In the genomic region with DNA sequence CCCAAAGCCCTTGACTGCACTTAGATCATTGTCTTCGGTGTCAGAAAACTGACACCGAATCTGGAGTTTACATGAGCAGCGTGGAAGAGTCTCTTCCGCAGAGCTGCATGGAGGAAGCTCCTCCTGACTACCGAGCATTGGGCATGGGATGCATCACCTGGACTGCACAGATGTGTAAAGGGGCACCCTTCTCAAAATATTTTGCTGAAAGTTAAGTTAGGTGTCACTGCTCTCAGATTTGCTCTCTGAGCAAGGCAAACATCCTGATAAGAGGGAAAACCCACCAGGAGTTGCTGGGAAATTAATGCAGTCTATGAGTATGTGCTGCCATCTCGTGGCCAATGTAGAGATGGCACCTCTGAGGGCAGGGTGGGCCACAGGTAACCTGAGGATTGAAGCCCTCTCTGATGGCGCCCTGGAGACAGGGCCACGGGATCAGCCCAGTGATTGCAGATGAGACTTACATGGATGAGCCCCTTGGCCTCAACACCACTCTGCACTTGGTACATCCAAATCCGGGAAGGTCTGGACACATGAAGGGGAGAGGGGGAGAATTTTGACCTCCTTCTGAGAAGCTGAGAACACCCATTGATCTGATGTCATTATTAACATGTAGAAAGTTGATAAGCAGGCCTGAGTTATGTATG, we compare ENCODE assay signal across 8 cellular contexts.
DNase-seq lines count a peak whose midpoint lies in the region; ATAC-seq and TF ChIP-seq lines count a peak whose summit lies in the region.

No MANE protein-coding gene starts in this region.

- peaks cover 2% of the 10 kb centered on the region for H3K27me3 ChIP-seq in HL-60 (ENCODE audit: insufficient read depth, poor library complexity, severe bottlenecking)

- H3K27ac Mint-ChIP-seq in T-helper 17 cell = no peak overlapping the region

- in situ Hi-C loops in astrocyte of the cerebellum (cut with HindIII; ENCODE audit: low sequenced_read_pairs) = no loop called here

- DNase-seq in D341Med (ENCODE audit: low spot score) = peak; percentile 61
- peak in 1 of 2 experiments; percentile 10 for DNase-seq in HL-60 (ENCODE audit: low read depth in 1 of 2, low spot score in 1 of 2)
- DNase-seq in T-helper 17 cell = peak; percentile 28 to 42 (median 39)
- peak; percentile 26 for DNase-seq in astrocyte of the cerebellum (ENCODE audit: low read depth)
- peak; percentile 28 for DNase-seq in iPS DF 19.7 (ENCODE audit: low read depth, low spot score)
- DNase-seq in smooth muscle cell of the brain vasculature (ENCODE audit: low read depth, low spot score) = peak; percentile 33

- ATAC-seq in GM19463 (IDR thresholded peaks at IDR 0.05; ENCODE audit: unreplicated experiment) = peak; percentile 82
- ATAC-seq in T-helper 17 cell = peak; percentile 80
- no peak for ATAC-seq in HG02588 (IDR thresholded peaks at IDR 0.05; ENCODE audit: unreplicated experiment)

- no peak overlapping the region for H3K4me3 Mint-ChIP-seq in T-helper 17 cell

- H3K4me3 ChIP-seq in HL-60 (replicated peaks; ENCODE audit: insufficient read depth, low read length) = no peak overlapping the region
- H3K4me3 ChIP-seq in astrocyte of the cerebellum (ENCODE audit: low read depth, low read length) = no peak overlapping the region

- H3K27me3 Mint-ChIP-seq in T-helper 17 cell = no peaks in the 10 kb centered on the region

- H3K4me1 Mint-ChIP-seq in T-helper 17 cell = no peaks in the 10 kb centered on the region

- H3K27ac ChIP-seq in HL-60 (replicated peaks) = no peak overlapping the region

- no peaks in the 10 kb centered on the region for H3K9me3 ChIP-seq in T-helper 17 cell (ENCODE audit: control insufficient read depth, low read length, poor library complexity, severe bottlenecking)

- no peaks in the 10 kb centered on the region for H3K36me3 Mint-ChIP-seq in T-helper 17 cell (ENCODE audit: low read depth)

- TF ChIP-seq CTCF in HL-60 (IDR thresholded peaks at IDR 0.05; ENCODE audit: insufficient read depth, low read length) = peak; percentile 82
- peak; percentile 93 for TF ChIP-seq CTCF in astrocyte of the cerebellum (IDR thresholded peaks at IDR 0.05; ENCODE audit: low read depth, low read length, missing control alignments)
